Comparison of ENCODE assay signal across 1 cellular context in genomic region chr12:118781692-118782091, GRCh38.
TF ChIP-seq lines count a peak whose summit lies in the region.

No MANE protein-coding gene starts in this region.

TF ChIP-seq in GM23338, 12 proteins besides CTCF, POLR2A, EP300 and RAD21 (continued from another document):
- TF ChIP-seq, protein P1, sequence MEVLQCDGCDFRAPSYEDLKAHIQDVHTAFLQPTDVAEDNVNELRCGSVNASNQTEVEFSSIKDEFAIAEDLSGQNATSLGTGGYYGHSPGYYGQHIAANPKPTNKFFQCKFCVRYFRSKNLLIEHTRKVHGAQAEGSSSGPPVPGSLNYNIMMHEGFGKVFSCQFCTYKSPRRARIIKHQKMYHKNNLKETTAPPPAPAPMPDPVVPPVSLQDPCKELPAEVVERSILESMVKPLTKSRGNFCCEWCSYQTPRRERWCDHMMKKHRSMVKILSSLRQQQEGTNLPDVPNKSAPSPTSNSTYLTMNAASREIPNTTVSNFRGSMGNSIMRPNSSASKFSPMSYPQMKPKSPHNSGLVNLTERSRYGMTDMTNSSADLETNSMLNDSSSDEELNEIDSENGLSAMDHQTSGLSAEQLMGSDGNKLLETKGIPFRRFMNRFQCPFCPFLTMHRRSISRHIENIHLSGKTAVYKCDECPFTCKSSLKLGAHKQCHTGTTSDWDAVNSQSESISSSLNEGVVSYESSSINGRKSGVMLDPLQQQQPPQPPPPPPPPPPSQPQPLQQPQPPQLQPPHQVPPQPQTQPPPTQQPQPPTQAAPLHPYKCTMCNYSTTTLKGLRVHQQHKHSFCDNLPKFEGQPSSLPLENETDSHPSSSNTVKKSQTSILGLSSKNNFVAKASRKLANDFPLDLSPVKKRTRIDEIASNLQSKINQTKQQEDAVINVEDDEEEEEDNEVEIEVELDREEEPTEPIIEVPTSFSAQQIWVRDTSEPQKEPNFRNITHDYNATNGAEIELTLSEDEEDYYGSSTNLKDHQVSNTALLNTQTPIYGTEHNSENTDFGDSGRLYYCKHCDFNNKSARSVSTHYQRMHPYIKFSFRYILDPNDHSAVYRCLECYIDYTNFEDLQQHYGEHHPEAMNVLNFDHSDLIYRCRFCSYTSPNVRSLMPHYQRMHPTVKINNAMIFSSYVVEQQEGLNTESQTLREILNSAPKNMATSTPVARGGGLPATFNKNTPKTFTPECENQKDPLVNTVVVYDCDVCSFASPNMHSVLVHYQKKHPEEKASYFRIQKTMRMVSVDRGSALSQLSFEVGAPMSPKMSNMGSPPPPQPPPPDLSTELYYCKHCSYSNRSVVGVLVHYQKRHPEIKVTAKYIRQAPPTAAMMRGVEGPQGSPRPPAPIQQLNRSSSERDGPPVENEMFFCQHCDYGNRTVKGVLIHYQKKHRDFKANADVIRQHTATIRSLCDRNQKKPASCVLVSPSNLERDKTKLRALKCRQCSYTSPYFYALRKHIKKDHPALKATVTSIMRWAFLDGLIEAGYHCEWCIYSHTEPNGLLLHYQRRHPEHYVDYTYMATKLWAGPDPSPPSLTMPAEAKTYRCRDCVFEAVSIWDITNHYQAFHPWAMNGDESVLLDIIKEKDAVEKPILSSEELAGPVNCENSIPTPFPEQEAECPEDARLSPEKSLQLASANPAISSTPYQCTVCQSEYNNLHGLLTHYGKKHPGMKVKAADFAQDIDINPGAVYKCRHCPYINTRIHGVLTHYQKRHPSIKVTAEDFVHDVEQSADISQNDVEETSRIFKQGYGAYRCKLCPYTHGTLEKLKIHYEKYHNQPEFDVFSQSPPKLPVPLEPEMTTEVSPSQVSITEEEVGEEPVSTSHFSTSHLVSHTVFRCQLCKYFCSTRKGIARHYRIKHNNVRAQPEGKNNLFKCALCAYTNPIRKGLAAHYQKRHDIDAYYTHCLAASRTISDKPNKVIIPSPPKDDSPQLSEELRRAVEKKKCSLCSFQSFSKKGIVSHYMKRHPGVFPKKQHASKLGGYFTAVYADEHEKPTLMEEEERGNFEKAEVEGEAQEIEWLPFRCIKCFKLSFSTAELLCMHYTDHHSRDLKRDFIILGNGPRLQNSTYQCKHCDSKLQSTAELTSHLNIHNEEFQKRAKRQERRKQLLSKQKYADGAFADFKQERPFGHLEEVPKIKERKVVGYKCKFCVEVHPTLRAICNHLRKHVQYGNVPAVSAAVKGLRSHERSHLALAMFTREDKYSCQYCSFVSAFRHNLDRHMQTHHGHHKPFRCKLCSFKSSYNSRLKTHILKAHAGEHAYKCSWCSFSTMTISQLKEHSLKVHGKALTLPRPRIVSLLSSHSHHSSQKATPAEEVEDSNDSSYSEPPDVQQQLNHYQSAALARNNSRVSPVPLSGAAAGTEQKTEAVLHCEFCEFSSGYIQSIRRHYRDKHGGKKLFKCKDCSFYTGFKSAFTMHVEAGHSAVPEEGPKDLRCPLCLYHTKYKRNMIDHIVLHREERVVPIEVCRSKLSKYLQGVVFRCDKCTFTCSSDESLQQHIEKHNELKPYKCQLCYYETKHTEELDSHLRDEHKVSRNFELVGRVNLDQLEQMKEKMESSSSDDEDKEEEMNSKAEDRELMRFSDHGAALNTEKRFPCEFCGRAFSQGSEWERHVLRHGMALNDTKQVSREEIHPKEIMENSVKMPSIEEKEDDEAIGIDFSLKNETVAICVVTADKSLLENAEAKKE (CRISPR knock-in tag; IDR thresholded peaks at IDR 0.05), result no peak
- no peak for TF ChIP-seq POLR2AphosphoS5 (IDR thresholded peaks at IDR 0.05; ENCODE audit: low read depth)
TF ChIP-seq in GM23338: peak in this region for 0.
